16 cellular contexts compared by ENCODE assay signal in the genomic region with DNA sequence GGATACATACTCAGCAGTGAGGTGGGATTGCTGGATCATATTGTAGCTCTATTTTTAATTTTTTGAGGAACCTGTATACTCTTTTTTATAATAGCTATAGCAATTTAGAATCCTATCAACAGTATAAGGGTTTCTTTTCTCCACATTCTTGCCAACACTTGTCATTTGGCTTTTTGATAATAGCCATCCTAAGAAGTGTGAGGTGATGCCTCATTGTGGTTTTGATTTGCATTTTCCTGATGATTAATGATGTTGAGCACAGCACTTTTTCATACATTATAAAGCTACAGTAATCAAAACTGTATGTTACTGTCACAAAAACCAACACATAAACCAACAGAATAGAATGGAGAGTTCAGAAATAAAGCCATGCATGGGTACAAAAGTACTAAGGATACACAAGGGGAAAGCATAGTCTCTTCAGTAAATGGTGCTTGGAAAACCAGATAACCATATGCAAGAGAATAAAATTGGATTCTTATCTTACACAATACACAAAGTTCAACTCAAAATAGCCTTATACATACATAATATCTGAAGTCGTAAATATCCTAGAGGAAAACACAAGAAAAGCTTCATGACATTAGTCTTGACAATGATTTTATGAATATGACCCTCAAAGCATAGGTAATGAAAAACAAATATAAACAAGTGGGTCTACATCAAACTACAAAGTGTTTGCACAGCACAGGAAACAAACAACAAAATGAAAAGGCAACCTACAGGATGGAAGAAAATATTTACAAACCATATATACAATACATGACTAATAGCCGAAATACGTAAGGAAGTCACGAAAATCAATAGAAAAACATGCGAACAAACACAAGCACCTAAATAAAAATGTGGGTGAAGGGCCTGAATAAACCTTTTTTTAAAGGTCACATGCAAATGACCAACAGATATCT.
"Had no signal": no experiment of that assay in that cellular context is flagged by ENCODE, and none has a peak within 500 bp of the region (broad histone marks: within the 10 kb centered on the region; RNA-seq: fewer than 3 reads in every experiment).

No MANE protein-coding gene starts in this region.

- H3K9me3 ChIP-seq: mucosa of descending colon, suprapubic skin had no signal

- H3K27ac ChIP-seq: brain microvascular endothelial cell, suprapubic skin had no signal

- H3K27me3 ChIP-seq: brain microvascular endothelial cell, suprapubic skin had no signal

- H3K36me3 ChIP-seq: brain microvascular endothelial cell, suprapubic skin had no signal

- DNase-seq: activated CD4-positive, alpha-beta T cell treated with anti-CD3 and anti-CD28 coated beads, Interleukin-2, amount 50 U/mL, for 4 hours; activated CD4-positive, CD25-positive, alpha-beta regulatory T cell treated with anti-CD3 and anti-CD28 coated beads, Interleukin-2, amount 50 U/mL, for 72 hours; activated effector memory CD4-positive, alpha-beta T cell treated with Interleukin-2 at 50 U/mL for 16 hours; activated T-cell treated with anti-CD3 and anti-CD28 coated beads, Interleukin-2, amount 50 U/mL, for 1 hour; amygdala; brain microvascular endothelial cell; hypothalamus; mucosa of descending colon; natural killer cell; nucleus accumbens; stimulated activated CD4-positive, alpha-beta T cell treated with anti-CD3 and anti-CD28 coated beads, Interleukin-2, amount 100 ng/mL, for 48 hours; stimulated activated naive CD4-positive, alpha-beta T cell treated with Interleukin-2 at 50 U/mL for 16 hours had no signal

- H3K4me3 ChIP-seq: lung, mucosa of descending colon, suprapubic skin had no signal

- ATAC-seq: activated naive CD4-positive, alpha-beta T cell treated with anti-CD3 and anti-CD28 coated beads, Interleukin-2, amount 50 U/mL, for 72 hours; esophagus mucosa; natural killer cell had no signal
